Comparison of ENCODE assay signal across 1 cellular context in the genomic region with DNA sequence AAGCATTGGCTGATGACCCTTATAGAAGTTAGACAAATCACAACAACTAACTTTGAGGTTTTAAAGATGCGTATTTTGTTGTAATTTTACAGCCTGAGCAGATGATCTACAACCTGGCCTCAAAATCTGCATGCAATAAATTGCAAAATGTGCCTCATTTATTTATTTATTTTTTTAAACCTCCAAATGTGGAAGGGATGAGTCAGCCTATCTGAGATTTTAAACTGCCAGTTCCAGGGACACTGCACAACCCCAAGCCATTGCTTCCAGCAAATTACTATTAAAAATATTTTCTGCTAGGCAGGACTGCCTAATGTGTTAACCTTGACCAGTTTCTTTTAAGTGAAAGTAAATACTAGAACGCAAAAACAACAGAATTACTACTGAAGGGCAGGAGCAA.
TF ChIP-seq lines count a peak whose summit lies in the region.

No MANE protein-coding gene starts in this region.

TF ChIP-seq in SK-N-SH, 30 proteins besides CTCF, POLR2A, EP300 and RAD21 (continued from another document):
- TF ChIP-seq, protein P1, sequence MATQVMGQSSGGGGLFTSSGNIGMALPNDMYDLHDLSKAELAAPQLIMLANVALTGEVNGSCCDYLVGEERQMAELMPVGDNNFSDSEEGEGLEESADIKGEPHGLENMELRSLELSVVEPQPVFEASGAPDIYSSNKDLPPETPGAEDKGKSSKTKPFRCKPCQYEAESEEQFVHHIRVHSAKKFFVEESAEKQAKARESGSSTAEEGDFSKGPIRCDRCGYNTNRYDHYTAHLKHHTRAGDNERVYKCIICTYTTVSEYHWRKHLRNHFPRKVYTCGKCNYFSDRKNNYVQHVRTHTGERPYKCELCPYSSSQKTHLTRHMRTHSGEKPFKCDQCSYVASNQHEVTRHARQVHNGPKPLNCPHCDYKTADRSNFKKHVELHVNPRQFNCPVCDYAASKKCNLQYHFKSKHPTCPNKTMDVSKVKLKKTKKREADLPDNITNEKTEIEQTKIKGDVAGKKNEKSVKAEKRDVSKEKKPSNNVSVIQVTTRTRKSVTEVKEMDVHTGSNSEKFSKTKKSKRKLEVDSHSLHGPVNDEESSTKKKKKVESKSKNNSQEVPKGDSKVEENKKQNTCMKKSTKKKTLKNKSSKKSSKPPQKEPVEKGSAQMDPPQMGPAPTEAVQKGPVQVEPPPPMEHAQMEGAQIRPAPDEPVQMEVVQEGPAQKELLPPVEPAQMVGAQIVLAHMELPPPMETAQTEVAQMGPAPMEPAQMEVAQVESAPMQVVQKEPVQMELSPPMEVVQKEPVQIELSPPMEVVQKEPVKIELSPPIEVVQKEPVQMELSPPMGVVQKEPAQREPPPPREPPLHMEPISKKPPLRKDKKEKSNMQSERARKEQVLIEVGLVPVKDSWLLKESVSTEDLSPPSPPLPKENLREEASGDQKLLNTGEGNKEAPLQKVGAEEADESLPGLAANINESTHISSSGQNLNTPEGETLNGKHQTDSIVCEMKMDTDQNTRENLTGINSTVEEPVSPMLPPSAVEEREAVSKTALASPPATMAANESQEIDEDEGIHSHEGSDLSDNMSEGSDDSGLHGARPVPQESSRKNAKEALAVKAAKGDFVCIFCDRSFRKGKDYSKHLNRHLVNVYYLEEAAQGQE (IDR thresholded peaks at IDR 0.05; ENCODE audit: low read depth, low read length), result no peak
- TF ChIP-seq RFX5 (IDR thresholded peaks at IDR 0.05; ENCODE audit: low read length) (no peak), SIN3A (IDR thresholded peaks at IDR 0.05; ENCODE audit: borderline replicate concordance, low read depth, low read length) (no peak), TCF12 (IDR thresholded peaks at IDR 0.05) (peak; percentile 58)
- TF ChIP-seq, protein P2, sequence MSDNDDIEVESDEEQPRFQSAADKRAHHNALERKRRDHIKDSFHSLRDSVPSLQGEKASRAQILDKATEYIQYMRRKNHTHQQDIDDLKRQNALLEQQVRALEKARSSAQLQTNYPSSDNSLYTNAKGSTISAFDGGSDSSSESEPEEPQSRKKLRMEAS (IDR thresholded peaks at IDR 0.05; ENCODE audit: low read depth), result 0 out of 2 replicates have a peak, but pooled peaks have one; percentile 23
